23 cellular contexts compared by ENCODE assay signal in genomic region chr7:100823140-100823525, GRCh38.
"Had no signal": no experiment of that assay in that cellular context is flagged by ENCODE, and none has a peak within 500 bp of the region (broad histone marks: within the 10 kb centered on the region; RNA-seq: fewer than 3 reads in every experiment).

No MANE protein-coding gene starts in this region.

- H3K9me3 Mint-ChIP-seq: activated naive CD4-positive, alpha-beta T cell treated with anti-CD3 and anti-CD28 coated beads, Interleukin-2, amount 10 ng/mL, durations not matched to agents 7 days and 5 days; activated naive CD8-positive, alpha-beta T cell treated with anti-CD3 and anti-CD28 coated beads, Interleukin-2, amount 50 U/mL, for 24 hours; central memory CD8-positive, alpha-beta T cell; stimulated activated memory B cell treated with anti-CD40 and anti-IgM and Interleukin-4, amounts not matched to agents 10 μg/mL and 1 μg/mL and 100 μg/mL, for 72 hours had no signal

- H3K4me1 ChIP-seq: colonic mucosa had no signal

- H3K36me3 ChIP-seq: colonic mucosa, gastrocnemius medialis, WERI-Rb-1 had no signal

- H3K4me3 ChIP-seq: colonic mucosa, gastrocnemius medialis, heart left ventricle, left lung, testis had no signal

- H3K9me3 ChIP-seq: colonic mucosa, gastrocnemius medialis, heart left ventricle, left lung, spleen, testis, upper lobe of left lung had no signal

- ATAC-seq: activated naive CD8-positive, alpha-beta T cell treated with anti-CD3 and anti-CD28 coated beads, Interleukin-2, amount 50 U/mL, for 24 hours; esophagus mucosa; gastrocnemius medialis; heart left ventricle; left lung; stimulated activated memory B cell treated with anti-CD40 and anti-IgM and Interleukin-4, amounts not matched to agents 10 μg/mL and 1 μg/mL and 100 μg/mL, for 72 hours had no signal

- H3K36me3 Mint-ChIP-seq: stimulated activated memory B cell treated with anti-CD40 and anti-IgM and Interleukin-4, amounts not matched to agents 10 μg/mL and 1 μg/mL and 100 μg/mL, for 72 hours had no signal

- H3K27ac Mint-ChIP-seq: activated naive CD4-positive, alpha-beta T cell treated with anti-CD3 and anti-CD28 coated beads, Interleukin-2, amount 10 ng/mL, durations not matched to agents 7 days and 5 days; activated naive CD8-positive, alpha-beta T cell treated with anti-CD3 and anti-CD28 coated beads, Interleukin-2, amount 50 U/mL, for 24 hours; stimulated activated memory B cell treated with anti-CD40 and anti-IgM and Interleukin-4, amounts not matched to agents 10 μg/mL and 1 μg/mL and 100 μg/mL, for 72 hours had no signal

- DNase-seq: activated CD4-positive, alpha-beta T cell treated with anti-CD3 and anti-CD28 coated beads for 1 hour; activated CD8-positive, alpha-beta memory T cell treated with anti-CD3 and anti-CD28 coated beads for 24 hours; activated CD8-positive, alpha-beta memory T cell treated with anti-CD3 and anti-CD28 coated beads, Interleukin-2, amount 50 U/mL, for 48 hours; activated effector memory CD4-positive, alpha-beta T cell treated with Interleukin-2 at 50 U/mL for 16 hours; activated naive CD4-positive, alpha-beta T cell treated with anti-CD3 and anti-CD28 coated beads, Interleukin-2, amount 10 ng/mL, durations not matched to agents 7 days and 5 days; activated naive CD8-positive, alpha-beta T cell treated with anti-CD3 and anti-CD28 coated beads, Interleukin-2, amount 50 U/mL, for 24 hours; activated T-cell treated with anti-CD3 and anti-CD28 coated beads, Interleukin-2, amount 50 U/mL, for 48 hours; aorta; colonic mucosa; gastrocnemius medialis; heart left ventricle; kidney; midbrain; stimulated activated CD4-positive, alpha-beta T cell treated with anti-CD3 and anti-CD28 coated beads, Interleukin-4, amount 100 ng/mL, for 4 hours; WERI-Rb-1 had no signal

- H3K27ac ChIP-seq: colonic mucosa, gastrocnemius medialis, heart left ventricle, left lung, testis, WERI-Rb-1 had no signal

- H3K4me3 Mint-ChIP-seq: activated naive CD4-positive, alpha-beta T cell treated with anti-CD3 and anti-CD28 coated beads, Interleukin-2, amount 10 ng/mL, durations not matched to agents 7 days and 5 days; activated naive CD8-positive, alpha-beta T cell treated with anti-CD3 and anti-CD28 coated beads, Interleukin-2, amount 50 U/mL, for 24 hours; central memory CD8-positive, alpha-beta T cell; stimulated activated memory B cell treated with anti-CD40 and anti-IgM and Interleukin-4, amounts not matched to agents 10 μg/mL and 1 μg/mL and 100 μg/mL, for 72 hours had no signal

- FAIRE-seq: endometrium, kidney had no signal

- H3K27me3 ChIP-seq: colonic mucosa, testis had no signal
